Comparison of ENCODE assay signal across 17 cellular contexts in the genomic region with DNA sequence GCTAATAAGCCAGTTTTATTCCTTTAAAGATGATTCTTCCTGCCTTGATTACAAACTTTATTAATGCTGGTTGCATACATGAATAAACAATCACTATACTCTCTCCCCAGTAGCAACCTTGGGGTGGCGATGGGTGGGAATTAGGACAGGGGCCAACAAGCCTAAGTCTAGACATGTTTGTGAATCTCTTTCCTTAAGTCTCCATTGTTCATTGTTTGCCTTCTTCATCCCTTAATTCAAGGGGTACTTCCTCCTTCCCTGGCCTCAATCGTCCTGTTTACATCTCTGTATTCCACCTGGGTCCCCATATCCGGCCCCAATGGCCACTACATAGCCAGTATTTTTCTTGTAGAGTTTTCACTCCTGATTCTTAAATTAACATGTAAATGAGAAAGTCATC.
DNase-seq lines count a peak whose midpoint lies in the region; ATAC-seq and TF ChIP-seq lines count a peak whose summit lies in the region.
"Had no signal": no experiment of that assay in that cellular context is flagged by ENCODE, and none has a peak within 500 bp of the region (broad histone marks: within the 10 kb centered on the region; RNA-seq: fewer than 3 reads in every experiment).

No MANE protein-coding gene starts in this region.

- intact Hi-C loops in dendritic cell treated with granulocyte-macrophage colony-stimulating factor and Interleukin-4, amounts not matched to agents 40 ng/mL and 50 ng/mL, for 4 days (cut with micrococcal nuclease), result loop anchor here (5.0 kb wide), 1 partner anchor 63 kb away; no protein-coding TSS in a partner anchor

- peak overlapping the region; percentile 69 for H3K27ac Mint-ChIP-seq in dendritic cell treated with granulocyte-macrophage colony-stimulating factor and Interleukin-4, amounts not matched to agents 40 ng/mL and 50 ng/mL, for 4 days
- peak overlapping the region; percentile 88 to 93 (median 92) for H3K27ac Mint-ChIP-seq in nephron
- H3K27ac Mint-ChIP-seq: activated naive CD8-positive, alpha-beta T cell treated with anti-CD3 and anti-CD28 coated beads, Interleukin-2, amount 10 ng/mL, durations not matched to agents 7 days and 5 days; stimulated activated effector memory CD8-positive, alpha-beta T cell treated with anti-CD3 and anti-CD28 coated beads, Interleukin-12 subunit alpha, Interleukin-12 subunit beta, amount 100 ng/mL, for 72 hours; T-helper 17 cell had no signal

- no peaks in the 10 kb centered on the region for H3K27me3 Mint-ChIP-seq in dendritic cell treated with granulocyte-macrophage colony-stimulating factor and Interleukin-4, amounts not matched to agents 40 ng/mL and 50 ng/mL, for 4 days
- H3K27me3 Mint-ChIP-seq in nephron (ENCODE audit: low read depth), result no peaks in the 10 kb centered on the region
- H3K27me3 Mint-ChIP-seq: activated naive CD8-positive, alpha-beta T cell treated with anti-CD3 and anti-CD28 coated beads, Interleukin-2, amount 10 ng/mL, durations not matched to agents 7 days and 5 days had no signal

- peaks cover 58% of the 10 kb centered on the region for H3K36me3 Mint-ChIP-seq in dendritic cell treated with granulocyte-macrophage colony-stimulating factor and Interleukin-4, amounts not matched to agents 40 ng/mL and 50 ng/mL, for 4 days (ENCODE audit: low read depth)
- H3K36me3 Mint-ChIP-seq in nephron (ENCODE audit: low read depth), result no peaks in the 10 kb centered on the region
- H3K36me3 Mint-ChIP-seq: stimulated activated effector memory CD8-positive, alpha-beta T cell treated with anti-CD3 and anti-CD28 coated beads, Interleukin-12 subunit alpha, Interleukin-12 subunit beta, amount 100 ng/mL, for 72 hours had no signal

- no peaks in the 10 kb centered on the region for H3K27me3 ChIP-seq in ACC112 (ENCODE audit: insufficient read depth, low read length)
- H3K27me3 ChIP-seq: Peyer's patch had no signal

- no peak overlapping the region for H2AFZ ChIP-seq in ACC112 (ENCODE audit: low read length, unreplicated experiment)

- no peak for TF ChIP-seq CTCF in nephron (IDR thresholded peaks at IDR 0.05; ENCODE audit: unreplicated experiment in 3 of 3)

- DNase-seq in NCI-H146 (lab: John Stamatoyannopoulos, UW) (peak; percentile 37), SIG-M5 treated with dmso at 0.1 percent for 504 hours (lab: John Stamatoyannopoulos, UW; ENCODE audit: unreplicated experiment) (no peak), NCI-H524 treated with DMSO at 0.1 percent for 48 hours (lab: John Stamatoyannopoulos, UW) (no peak), NOMO-1 treated with DMSO at 0.1 percent for 48 hours (lab: John Stamatoyannopoulos, UW; ENCODE audit: unreplicated experiment) (no peak)
- DNase-seq: activated CD4-positive, alpha-beta T cell treated with anti-CD3 and anti-CD28 coated beads for 1 hour; activated naive CD8-positive, alpha-beta T cell treated with anti-CD3 and anti-CD28 coated beads, Interleukin-2, amount 10 ng/mL, durations not matched to agents 7 days and 5 days; activated T-cell treated with anti-CD3 and anti-CD28 coated beads for 4 hours; hippocampal formation; lower lobe of right lung; Peyer's patch; stimulated activated CD4-positive, alpha-beta T cell treated with anti-CD3 and anti-CD28 coated beads, Interleukin-4, amount 100 ng/mL, for 4 hours; T-helper 17 cell had no signal

- H3K4me1 Mint-ChIP-seq in dendritic cell treated with granulocyte-macrophage colony-stimulating factor and Interleukin-4, amounts not matched to agents 40 ng/mL and 50 ng/mL, for 4 days (ENCODE audit: low read depth), result peaks cover 33% of the 10 kb centered on the region
- H3K4me1 Mint-ChIP-seq in nephron, result peaks cover 61% of the 10 kb centered on the region

- H3K27ac ChIP-seq in ACC112 (ENCODE audit: low read depth, low read length), result peak overlapping the region; percentile 81
- H3K27ac ChIP-seq: Peyer's patch had no signal

- H3K4me1 ChIP-seq in ACC112 (ENCODE audit: control insufficient read depth, insufficient read depth, low read length, unreplicated experiment), result peaks cover 55% of the 10 kb centered on the region
- H3K4me1 ChIP-seq: Peyer's patch had no signal

- peaks cover 26% of the 10 kb centered on the region for H3K79me2 ChIP-seq in ACC112 (ENCODE audit: control insufficient read depth, insufficient read depth, low read length, unreplicated experiment)

- no peak overlapping the region for H3K4me3 Mint-ChIP-seq in dendritic cell treated with granulocyte-macrophage colony-stimulating factor and Interleukin-4, amounts not matched to agents 40 ng/mL and 50 ng/mL, for 4 days
- H3K4me3 Mint-ChIP-seq in nephron, result no peak overlapping the region
- H3K4me3 Mint-ChIP-seq: activated naive CD8-positive, alpha-beta T cell treated with anti-CD3 and anti-CD28 coated beads, Interleukin-2, amount 10 ng/mL, durations not matched to agents 7 days and 5 days; stimulated activated effector memory CD8-positive, alpha-beta T cell treated with anti-CD3 and anti-CD28 coated beads, Interleukin-12 subunit alpha, Interleukin-12 subunit beta, amount 100 ng/mL, for 72 hours; T-helper 17 cell had no signal

- H3K4me3 ChIP-seq in ACC112 (ENCODE audit: low read depth, low read length), result no peak overlapping the region
- H3K4me3 ChIP-seq: lower lobe of right lung, Peyer's patch had no signal

- no peak for ATAC-seq in GM18870 (IDR thresholded peaks at IDR 0.05; ENCODE audit: unreplicated experiment)
- ATAC-seq: stimulated activated effector memory CD8-positive, alpha-beta T cell treated with anti-CD3 and anti-CD28 coated beads, Interleukin-12 subunit alpha, Interleukin-12 subunit beta, amount 100 ng/mL, for 72 hours; T-helper 17 cell had no signal

- 0 out of 2 replicates have a peak, but pooled peaks cover 3% of the 10 kb centered on the region for H3K36me3 ChIP-seq in ACC112 (ENCODE audit: insufficient read depth, low read length)
- H3K36me3 ChIP-seq: lower lobe of right lung had no signal

- H3K9me3 Mint-ChIP-seq in dendritic cell treated with granulocyte-macrophage colony-stimulating factor and Interleukin-4, amounts not matched to agents 40 ng/mL and 50 ng/mL, for 4 days, result no peaks in the 10 kb centered on the region
- H3K9me3 Mint-ChIP-seq in nephron, result no peaks in the 10 kb centered on the region
- H3K9me3 Mint-ChIP-seq: stimulated activated effector memory CD8-positive, alpha-beta T cell treated with anti-CD3 and anti-CD28 coated beads, Interleukin-12 subunit alpha, Interleukin-12 subunit beta, amount 100 ng/mL, for 72 hours had no signal
